ENCODE assay signal across 11 cellular contexts in genomic region chr18:11323359-11323819, GRCh38.
A peak's percentile ranks its signal among the peaks of the same experiment; 100 is the strongest.
DNase-seq lines count a peak whose midpoint lies in the region; ATAC-seq and TF ChIP-seq lines count a peak whose summit lies in the region.
"Had no signal": no experiment of that assay in that cellular context is flagged by ENCODE, and none has a peak within 500 bp of the region (broad histone marks: within the 10 kb centered on the region; RNA-seq: fewer than 3 reads in every experiment).

No MANE protein-coding gene starts in this region.

- no peaks in the 10 kb centered on the region for H3K9me3 ChIP-seq in left lung
- no peaks in the 10 kb centered on the region for H3K9me3 ChIP-seq in naive thymus-derived CD4-positive, alpha-beta T cell (ENCODE audit: control insufficient read depth in 2 of 3, low read length in 3 of 3)

- peaks cover 0 to 5% (median 0%) of the 10 kb centered on the region in 7 donors for H3K4me1 Mint-ChIP-seq in naive thymus-derived CD4-positive, alpha-beta T cell
- peaks cover 5% of the 10 kb centered on the region for H3K4me1 Mint-ChIP-seq in T-helper 2 cell treated with Interferon-gamma antibody and Interleukin-4, amounts not matched to agents 5 μg/mL and 100 μg/mL, for 36 hours (ENCODE audit: low read depth)

- POLR2A ChIA-PET in naive thymus-derived CD4-positive, alpha-beta T cell (lab: Charles Lee), result no interaction called here

- no peak overlapping the region for H3K4me3 Mint-ChIP-seq in naive thymus-derived CD4-positive, alpha-beta T cell
- H3K4me3 Mint-ChIP-seq in T-helper 2 cell treated with Interferon-gamma antibody and Interleukin-4, amounts not matched to agents 5 μg/mL and 100 μg/mL, for 36 hours, result no peak overlapping the region
- H3K4me3 Mint-ChIP-seq: activated naive CD8-positive, alpha-beta T cell treated with anti-CD3 and anti-CD28 coated beads, Interleukin-2, amount 10 ng/mL, durations not matched to agents 7 days and 5 days; CD4-positive, alpha-beta T cell had no signal

- no peak overlapping the region for H3K4me3 ChIP-seq in left lung
- H3K4me3 ChIP-seq in naive thymus-derived CD4-positive, alpha-beta T cell (ENCODE audit: low read length), result no peak overlapping the region

- peaks cover 0 to 4% (median 0%) of the 10 kb centered on the region in 5 donors for H3K27me3 Mint-ChIP-seq in naive thymus-derived CD4-positive, alpha-beta T cell
- H3K27me3 Mint-ChIP-seq in T-helper 2 cell treated with Interferon-gamma antibody and Interleukin-4, amounts not matched to agents 5 μg/mL and 100 μg/mL, for 36 hours (ENCODE audit: low read depth), result no peaks in the 10 kb centered on the region
- H3K27me3 Mint-ChIP-seq: CD4-positive, alpha-beta T cell had no signal

- no peak overlapping the region for H3K27ac ChIP-seq in left lung
- no peak overlapping the region for H3K27ac ChIP-seq in naive thymus-derived CD4-positive, alpha-beta T cell (ENCODE audit: low read depth, low read length)

- H3K4me1 ChIP-seq in left lung, result peaks cover 0 to 3% of the 10 kb centered on the region in 2 donors
- no peaks in the 10 kb centered on the region for H3K4me1 ChIP-seq in naive thymus-derived CD4-positive, alpha-beta T cell (ENCODE audit: control insufficient read depth in 2 of 2, insufficient read depth in 2 of 2, low read length in 2 of 2)

- TF ChIP-seq CTCF in left lung (IDR thresholded peaks at IDR 0.05), result no peak

- CTCF ChIA-PET in naive thymus-derived CD4-positive, alpha-beta T cell (lab: Charles Lee), result no interaction called here

- H3K36me3 ChIP-seq in left lung, result no peaks in the 10 kb centered on the region
- no peaks in the 10 kb centered on the region for H3K36me3 ChIP-seq in naive thymus-derived CD4-positive, alpha-beta T cell (ENCODE audit: control insufficient read depth in 2 of 3, insufficient read depth in 3 of 3, low read length in 3 of 3)

- ATAC-seq in HG03196 (IDR thresholded peaks at IDR 0.05; ENCODE audit: unreplicated experiment), result peak; percentile 35
- peak; percentile 13 for ATAC-seq in left lung
- ATAC-seq in naive thymus-derived CD4-positive, alpha-beta T cell, result no peak
- no peak for ATAC-seq in HG03354 (IDR thresholded peaks at IDR 0.05; ENCODE audit: poor library complexity, severe bottlenecking, unreplicated experiment)

- peaks cover 0 to 8% (median 0%) of the 10 kb centered on the region in 11 donors for H3K9me3 Mint-ChIP-seq in naive thymus-derived CD4-positive, alpha-beta T cell
- no peaks in the 10 kb centered on the region for H3K9me3 Mint-ChIP-seq in T-helper 2 cell treated with Interferon-gamma antibody and Interleukin-4, amounts not matched to agents 5 μg/mL and 100 μg/mL, for 36 hours
- H3K9me3 Mint-ChIP-seq: activated naive CD8-positive, alpha-beta T cell treated with anti-CD3 and anti-CD28 coated beads, Interleukin-2, amount 10 ng/mL, durations not matched to agents 7 days and 5 days; CD4-positive, alpha-beta T cell had no signal

- DNase-seq in AG20443 (ENCODE audit: low spot score) (peak; percentile 39), astrocyte of the hippocampus (ENCODE audit: low read depth, low spot score) (peak; percentile 81), left lung (no peak), retina (no peak)
- DNase-seq in naive thymus-derived CD4-positive, alpha-beta T cell, result no peak
- no peak for DNase-seq in T-helper 2 cell treated with Interferon-gamma antibody and Interleukin-4, amounts not matched to agents 5 μg/mL and 100 μg/mL, for 36 hours (ENCODE audit: low spot score)
- DNase-seq: activated naive CD8-positive, alpha-beta T cell treated with anti-CD3 and anti-CD28 coated beads, Interleukin-2, amount 10 ng/mL, durations not matched to agents 7 days and 5 days; CD4-positive, alpha-beta T cell had no signal

- H3K27ac Mint-ChIP-seq in naive thymus-derived CD4-positive, alpha-beta T cell, result no peak overlapping the region
- no peak overlapping the region for H3K27ac Mint-ChIP-seq in T-helper 2 cell treated with Interferon-gamma antibody and Interleukin-4, amounts not matched to agents 5 μg/mL and 100 μg/mL, for 36 hours
- H3K27ac Mint-ChIP-seq: activated naive CD8-positive, alpha-beta T cell treated with anti-CD3 and anti-CD28 coated beads, Interleukin-2, amount 10 ng/mL, durations not matched to agents 7 days and 5 days; CD4-positive, alpha-beta T cell; progenitor cell of endocrine pancreas had no signal

- intact Hi-C loops in left lung (cut with DNase I), result no loop called here
- intact Hi-C loops in naive thymus-derived CD4-positive, alpha-beta T cell (cut with micrococcal nuclease), result no loop called here

- H3K27me3 ChIP-seq in left lung, result no peaks in the 10 kb centered on the region
- no peaks in the 10 kb centered on the region for H3K27me3 ChIP-seq in naive thymus-derived CD4-positive, alpha-beta T cell (ENCODE audit: control insufficient read depth in 2 of 2, insufficient read depth in 2 of 2, low read length in 2 of 2)

- H3K36me3 Mint-ChIP-seq in naive thymus-derived CD4-positive, alpha-beta T cell, result no peaks in the 10 kb centered on the region
- H3K36me3 Mint-ChIP-seq in T-helper 2 cell treated with Interferon-gamma antibody and Interleukin-4, amounts not matched to agents 5 μg/mL and 100 μg/mL, for 36 hours (ENCODE audit: low read depth), result no peaks in the 10 kb centered on the region
- H3K36me3 Mint-ChIP-seq: activated naive CD8-positive, alpha-beta T cell treated with anti-CD3 and anti-CD28 coated beads, Interleukin-2, amount 10 ng/mL, durations not matched to agents 7 days and 5 days had no signal

Comparison
In these comparisons a context has a peak if more than half of its experiments do, and no peak if none do; other contexts are left out.
1. DNase-seq: peak in AG20443 (single experiment) and astrocyte of the hippocampus (single experiment); none in left lung (0 of 2), retina (single experiment), naive thymus-derived CD4-positive, alpha-beta T cell (0 of 9) and T-helper 2 cell treated with Interferon-gamma antibody and Interleukin-4, amounts not matched to agents 5 μg/mL and 100 μg/mL, for 36 hours (single experiment).
2. ATAC-seq: peak in HG03196 (single experiment) and left lung (single experiment); none in naive thymus-derived CD4-positive, alpha-beta T cell (single experiment) and HG03354 (single experiment).